7 cellular contexts compared by ENCODE assay signal in genomic region chr13:113576597-113576996, GRCh38.
"Had no signal": no experiment of that assay in that cellular context is flagged by ENCODE, and none has a peak within 500 bp of the region (broad histone marks: within the 10 kb centered on the region; RNA-seq: fewer than 3 reads in every experiment).

No MANE protein-coding gene starts in this region.

- DNase-seq: H9, HCEC 1CT, KG1 had no signal

- H3K9me3 Mint-ChIP-seq: GM23338 had no signal

- ATAC-seq: GM23338 had no signal

- H3K4me3 Mint-ChIP-seq: GM23338, H9, IgD-negative memory B cell had no signal

- H3K4me3 ChIP-seq: GM23338 had no signal

- H3K27ac Mint-ChIP-seq: GM23338, H9, IgD-negative memory B cell had no signal

- H3K4me1 Mint-ChIP-seq: GM23338, H9, IgD-negative memory B cell had no signal

- H2AFZ ChIP-seq: GM23338 had no signal

- H3K27me3 Mint-ChIP-seq: IgD-negative memory B cell had no signal

- FAIRE-seq: H1, HTR-8/SVneo had no signal

- H3K4me2 ChIP-seq: GM23338 had no signal
